In the genomic region with DNA sequence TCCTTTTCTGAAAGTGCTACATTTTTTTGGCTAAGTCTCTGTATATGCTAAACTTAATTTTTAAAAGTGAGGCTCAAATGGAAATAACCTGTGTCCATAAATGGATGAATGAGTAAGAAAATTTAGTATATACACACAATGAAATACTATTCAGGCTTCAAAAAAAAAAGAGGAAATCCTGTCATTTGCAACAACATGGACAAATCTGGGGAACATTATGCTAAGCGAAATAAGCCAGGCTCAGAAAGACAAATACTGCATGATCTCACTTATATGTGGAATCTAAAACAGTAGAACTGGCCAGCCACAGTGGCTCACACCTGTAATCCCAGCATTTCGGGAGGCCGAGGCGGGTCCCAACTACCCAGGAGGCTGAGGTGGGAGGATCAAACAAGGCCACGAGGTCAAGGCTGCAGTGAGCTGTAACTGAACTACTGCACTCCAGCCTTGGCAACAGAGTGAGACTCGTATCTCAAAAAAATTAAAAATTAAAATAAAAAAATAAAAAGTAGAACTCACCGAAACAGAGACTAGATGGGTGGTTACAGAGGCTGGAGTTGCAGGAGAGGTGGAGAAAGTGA, we compare ENCODE assay signal across 17 cellular contexts. TPM values are rescaled to one million over a fixed set of nuclear protein-coding genes. Genes with fewer than 3 reads are reported as not detected.
DNase-seq lines count a peak whose midpoint lies in the region; ATAC-seq and TF ChIP-seq lines count a peak whose summit lies in the region.
"Had no signal": no experiment of that assay in that cellular context is flagged by ENCODE, and none has a peak within 500 bp of the region (broad histone marks: within the 10 kb centered on the region; RNA-seq: fewer than 3 reads in every experiment).

No MANE protein-coding gene starts in this region.

- TF ChIP-seq POLR2A in esophagus squamous epithelium (IDR thresholded peaks at IDR 0.05) (no peak), spleen (IDR thresholded peaks at IDR 0.05) (no peak), suprapubic skin (IDR thresholded peaks at IDR 0.05) (no peak)

- 65 to 69% methylated on average over 7 of the region's 7 CpGs for WGBS in heart right ventricle, 2 donors
- 62 to 69% methylated on average over 7 of the region's 7 CpGs for WGBS in esophagus squamous epithelium, 2 donors
- WGBS in spleen, 5 donors, result 61 to 72% (median 67%) methylated on average over 7 of the region's 7 CpGs
- whole genome bisulfite sequencing in suprapubic skin, result 79% methylated on average over 7 of the region's 7 CpGs

- TF ChIP-seq EP300 in suprapubic skin (IDR thresholded peaks at IDR 0.05), result no peak

- H3K27me3 ChIP-seq in heart right ventricle (no peaks in the 10 kb centered on the region), Karpas-422 (ENCODE audit: low read length) (no peaks in the 10 kb centered on the region), esophagus squamous epithelium (no peaks in the 10 kb centered on the region), spleen (replicated peaks in 1 of 7) (no peaks in the 10 kb centered on the region), suprapubic skin (no peaks in the 10 kb centered on the region)
- H3K27me3 ChIP-seq: dorsolateral prefrontal cortex, left lung, tibial artery had no signal

- peaks cover 51% of the 10 kb centered on the region for H4K20me1 ChIP-seq in Karpas-422 (ENCODE audit: insufficient read depth, low read depth, low read length)

- peak overlapping the region in 9 of 10 donors; percentile 5 to 92 (median 31) for H3K27ac ChIP-seq in heart right ventricle
- peak overlapping the region; percentile 65 for H3K27ac ChIP-seq in Karpas-422 (ENCODE audit: low read length)
- H3K27ac ChIP-seq in esophagus squamous epithelium, result peak overlapping the region in 3 of 4 donors; percentile 91 to 96 (median 95)
- peak overlapping the region in 7 of 8 donors; percentile 18 to 91 (median 47) for H3K27ac ChIP-seq in spleen
- no peak overlapping the region for H3K27ac ChIP-seq in suprapubic skin
- H3K27ac ChIP-seq: dorsolateral prefrontal cortex, RWPE1, tibial artery had no signal

- ATAC-seq in heart right ventricle, result no peak
- no peak for ATAC-seq in left ventricle myocardium superior
- ATAC-seq: left lung had no signal

- H3K9me3 ChIP-seq in heart right ventricle, result no peaks in the 10 kb centered on the region
- no peaks in the 10 kb centered on the region for H3K9me3 ChIP-seq in Karpas-422 (ENCODE audit: low read length)
- H3K9me3 ChIP-seq in esophagus squamous epithelium, result no peaks in the 10 kb centered on the region
- no peaks in the 10 kb centered on the region for H3K9me3 ChIP-seq in spleen
- no peaks in the 10 kb centered on the region for H3K9me3 ChIP-seq in suprapubic skin
- H3K9me3 ChIP-seq: left lung, tibial artery had no signal

- TF ChIP-seq CTCF in heart right ventricle (IDR thresholded peaks at IDR 0.05) (no peak), esophagus squamous epithelium (IDR thresholded peaks at IDR 0.05) (no peak), spleen (IDR thresholded peaks at IDR 0.05 in 8 of 11, conservative IDR thresholded peaks at IDR 0.05 in 3 of 11) (no peak), suprapubic skin (IDR thresholded peaks at IDR 0.05) (no peak)

- H3K9ac ChIP-seq in Karpas-422 (ENCODE audit: low read length), result no peak overlapping the region

- peaks cover 0 to 15% (median 0%) of the 10 kb centered on the region in 9 donors for H3K36me3 ChIP-seq in heart right ventricle
- peaks cover 18% of the 10 kb centered on the region for H3K36me3 ChIP-seq in Karpas-422 (ENCODE audit: insufficient read depth, low read length)
- H3K36me3 ChIP-seq in esophagus squamous epithelium, result peaks cover 0 to 4% (median 0%) of the 10 kb centered on the region in 3 donors
- H3K36me3 ChIP-seq in spleen, result peaks cover 0 to 6% (median 0%) of the 10 kb centered on the region in 6 donors
- no peaks in the 10 kb centered on the region for H3K36me3 ChIP-seq in suprapubic skin
- H3K36me3 ChIP-seq: left lung, tibial artery had no signal

- H3K4me2 ChIP-seq in Karpas-422 (ENCODE audit: low read depth, low read length, poor library complexity, severe bottlenecking), result no peak overlapping the region

- H3K79me2 ChIP-seq in Karpas-422 (ENCODE audit: low read length), result peaks cover 98% of the 10 kb centered on the region

- no peak overlapping the region for H2AFZ ChIP-seq in Karpas-422 (ENCODE audit: low read length)

- peaks cover 35 to 97% (median 92%) of the 10 kb centered on the region in 9 donors for H3K4me1 ChIP-seq in heart right ventricle
- peaks cover 97% of the 10 kb centered on the region for H3K4me1 ChIP-seq in Karpas-422 (ENCODE audit: low read length)
- peaks cover 64 to 98% (median 87%) of the 10 kb centered on the region in 3 donors for H3K4me1 ChIP-seq in esophagus squamous epithelium
- peaks cover 87 to 100% (median 97%) of the 10 kb centered on the region in 6 donors for H3K4me1 ChIP-seq in spleen
- H3K4me1 ChIP-seq in suprapubic skin, result peaks cover 86% of the 10 kb centered on the region

- H3K4me3 ChIP-seq in heart right ventricle, result no peak overlapping the region
- no peak overlapping the region for H3K4me3 ChIP-seq in Karpas-422 (ENCODE audit: low read length)
- no peak overlapping the region for H3K4me3 ChIP-seq in esophagus squamous epithelium
- no peak overlapping the region for H3K4me3 ChIP-seq in spleen
- no peak overlapping the region for H3K4me3 ChIP-seq in suprapubic skin
- H3K4me3 ChIP-seq: dorsolateral prefrontal cortex, left lung, tibial artery had no signal

- DNase-seq in heart right ventricle, result no peak
- no peak for DNase-seq in left ventricle myocardium superior
- DNase-seq in Karpas-422, result no peak
- DNase-seq in esophagus squamous epithelium (lab: John Stamatoyannopoulos, UW), result no peak
- DNase-seq in spleen, result peak; percentile 44
- DNase-seq in NK-92 treated with Interleukin-12 subunit alpha and Interleukin-12 subunit beta, amount 100 ng/mL, for 24 hours (lab: John Stamatoyannopoulos, UW), result no peak
- no peak for DNase-seq in suprapubic skin (ENCODE audit: low spot score in 2 of 2)
- DNase-seq: Calu3, dorsolateral prefrontal cortex, EL, erythroblast, left lung, NCI-H1092, NCI-H2029 treated with DMSO at 0.1 percent for 48 hours, NCI-H446 treated with DMSO at 0.1 percent for 48 hours had no signal

- intact Hi-C loops in heart right ventricle (cut with DNase I), result no loop called here
- intact Hi-C loops in left ventricle myocardium superior (cut with micrococcal nuclease), result no loop called here
- intact Hi-C loops in esophagus squamous epithelium (cut with DNase I), result no loop called here
- intact Hi-C loops in spleen (cut with DNase I; ENCODE audit: low total_unique reads), result no loop called here

- no peaks in the 10 kb centered on the region for H3K9me2 ChIP-seq in Karpas-422 (replicated peaks; ENCODE audit: insufficient read depth, low read length)

RNA-seq across cellular contexts. Expression of a gene that starts 25.8 kb away (rescaled TPM):
- total RNA-seq in heart right ventricle, result 10 to 100 TPM; 28.8 to 39.9 (median 33.3) TPM
- 100 to 1,000 TPM in 1 of 2 donors, 10 to 100 TPM in 1; 86.1 to 137 TPM for polyA plus RNA-seq in heart right ventricle
- 29.6 TPM for total RNA-seq in left ventricle myocardium superior
- total RNA-seq in Karpas-422 (2014; rRNA removed; shearing (Covaris generic); ENCODE audit: low replicate concordance), result 40.2 and 83.5 TPM in 2 replicates
- total RNA-seq in esophagus squamous epithelium, result 10 to 100 TPM; 55.5 to 87.5 (median 67.5) TPM
- 10 to 100 TPM; 36.5 to 71.4 (median 54.7) TPM for total RNA-seq in spleen
- 100 to 1,000 TPM in 2 of 3 donors, 10 to 100 TPM in 1; 93.5 to 124 (median 105) TPM for polyA plus RNA-seq in spleen
- total RNA-seq in suprapubic skin, result 10 to 100 TPM; 56.1 to 86.8 (median 81.6) TPM

RNA-seq across cellular contexts. Expression of a gene that starts 28.7 kb away (rescaled TPM):
- 10 to 100 TPM in 7 of 10 donors, 1 to 10 TPM in 3; 7.6 to 23.1 (median 10.8) TPM for total RNA-seq in heart right ventricle
- polyA plus RNA-seq in heart right ventricle, result 10 to 100 TPM; 44.0 to 51.1 TPM
- total RNA-seq in left ventricle myocardium superior, result 11.4 TPM
- total RNA-seq in Karpas-422 (2014; rRNA removed; shearing (Covaris generic); ENCODE audit: low replicate concordance), result 60.5 and 133 TPM in 2 replicates
- total RNA-seq in esophagus squamous epithelium, result 100 to 1,000 TPM; 128 to 297 (median 185) TPM
- total RNA-seq in spleen, result 100 to 1,000 TPM; 101 to 271 (median 162) TPM
- 100 to 1,000 TPM in 2 of 3 donors, 10 to 100 TPM in 1; 44.0 to 126 (median 119) TPM for polyA plus RNA-seq in spleen
- 100 to 1,000 TPM; 317 to 865 (median 347) TPM for total RNA-seq in suprapubic skin
